ENCODE assay signal across 9 cellular contexts in the genomic region with DNA sequence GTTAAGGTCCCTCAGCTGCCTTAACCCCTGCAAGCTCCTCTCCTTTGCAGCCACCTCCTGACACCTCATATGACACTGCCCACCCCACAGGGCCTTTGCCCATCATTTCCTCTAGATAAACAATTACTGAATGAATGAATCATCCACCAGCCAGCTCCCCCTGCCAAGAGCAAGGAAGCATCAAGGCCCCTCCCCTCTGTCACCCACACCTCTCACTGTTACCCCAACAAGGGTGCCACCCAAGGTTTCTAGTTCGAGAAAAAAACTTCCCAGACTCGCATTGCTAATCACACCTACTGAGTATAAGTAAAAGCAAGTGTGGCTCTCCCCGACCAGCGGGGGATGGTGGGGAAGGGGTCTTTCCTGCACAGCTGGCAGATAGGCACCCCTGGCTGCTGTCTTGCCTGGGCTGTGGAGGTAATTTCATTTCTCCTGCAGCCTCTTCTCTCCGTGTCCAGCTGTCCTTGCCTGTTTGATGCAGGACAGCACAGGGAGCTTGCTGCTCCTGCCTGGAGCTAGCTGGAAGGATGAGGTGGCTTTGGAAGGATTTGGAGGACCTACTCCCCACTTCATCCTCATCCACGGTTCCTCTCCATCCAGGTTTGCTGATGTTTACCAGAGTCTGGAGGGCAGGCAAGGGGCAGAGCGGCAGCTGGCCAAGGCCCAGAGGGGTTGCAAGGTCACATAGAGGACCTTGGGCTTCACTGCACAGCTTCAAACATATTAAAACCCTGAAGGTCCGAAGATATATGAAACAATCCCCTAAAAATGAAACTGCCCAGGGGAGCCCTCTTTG. TPM values are rescaled to one million over a fixed set of nuclear protein-coding genes. Genes with fewer than 3 reads are reported as not detected.
A peak's percentile ranks its signal among the peaks of the same experiment; 100 is the strongest.
DNase-seq lines count a peak whose midpoint lies in the region; ATAC-seq and TF ChIP-seq lines count a peak whose summit lies in the region.
"Had no signal": no experiment of that assay in that cellular context is flagged by ENCODE, and none has a peak within 500 bp of the region (broad histone marks: within the 10 kb centered on the region; RNA-seq: fewer than 3 reads in every experiment).

No MANE protein-coding gene starts in this region.

- CTCF ChIA-PET in WTC11 (lab: Charles Lee), result interaction anchor here (0.9 to 3.3 kb wide), 8 partner anchors 10 to 349 kb away, joined by 3 to 25 read pairs (median 5); partner anchors contain the start of gene EPHX1

- 0 out of 2 replicates have a peak, but pooled peaks cover 6% of the 10 kb centered on the region for H3K36me3 Mint-ChIP-seq in WTC11

- no peak overlapping the region for H3K27ac Mint-ChIP-seq in WTC11

- DNase-seq in HT1080 (ENCODE audit: low read depth) (peak; percentile 67), WTC11 (ENCODE audit: low spot score) (no peak), AG20443 (ENCODE audit: low spot score) (no peak), HPDE6-E6E7 (ENCODE audit: extremely low spot score) (no peak)
- DNase-seq in activated CD4-positive, alpha-beta T cell treated with anti-CD3 and anti-CD28 coated beads, Interleukin-2, amount 50 U/mL, for 24 hours (ENCODE audit: low read depth in 1 of 2, low spot score in 1 of 2), result peak; percentile 19 to 42
- DNase-seq in stimulated activated CD8-positive, alpha-beta memory T cell treated with anti-CD3 and anti-CD28 coated beads, Interleukin-12 subunit alpha, Interleukin-12 subunit beta, amount 100 ng/mL, for 4 hours (ENCODE audit: low read depth), result peak; percentile 59
- DNase-seq: foreskin melanocyte had no signal

- POLR2A ChIA-PET in WTC11 (lab: Charles Lee), result no interaction called here

- TF ChIP-seq CTCF in WTC11 (IDR thresholded peaks at IDR 0.05), result no peak

- no peaks in the 10 kb centered on the region for H3K27me3 Mint-ChIP-seq in WTC11 (ENCODE audit: low read depth)

- H3K4me1 Mint-ChIP-seq in WTC11, result peaks cover 45% of the 10 kb centered on the region

- H3K4me3 Mint-ChIP-seq in WTC11, result no peak overlapping the region

- H3K9me3 Mint-ChIP-seq in WTC11, result peaks cover 13% of the 10 kb centered on the region

- ATAC-seq in esophagus mucosa (peak; percentile 70), WTC11 (no peak), HG03342 (IDR thresholded peaks at IDR 0.05; ENCODE audit: unreplicated experiment) (no peak)

TF ChIP-seq in WTC11, 78 proteins besides CTCF, POLR2A, EP300 and RAD21:
- no peak for TF ChIP-seq ZNF671 (CRISPR knock-in tag; IDR thresholded peaks at IDR 0.05)

RNA-seq across cellular contexts. Expression of gene LBR, which starts 33.1 kb away (rescaled TPM):
- 37.8 and 45.9 TPM in 2 replicates for total RNA-seq in HT1080 (2014; rRNA removed; shearing (Covaris generic))
- 63.9 and 74.8 TPM in 2 replicates for polyA plus RNA-seq in HT1080 (2015; cell fraction: cytosol; rRNA removed)
- 127 and 140 TPM in 2 replicates for polyA plus RNA-seq in HT1080 (2015; cell fraction: nucleus; rRNA removed)
- total RNA-seq in esophagus mucosa (52.6 TPM), WTC11 (2021) (63.8 to 86.0 TPM (median 66.0 TPM) in 3 replicates)

Comparison
In these comparisons a context has a peak if more than half of its experiments do, and no peak if none do; other contexts are left out.
1. DNase-seq: peak in HT1080 (single experiment), activated CD4-positive, alpha-beta T cell treated with anti-CD3 and anti-CD28 coated beads, Interleukin-2, amount 50 U/mL, for 24 hours (2 of 2) and stimulated activated CD8-positive, alpha-beta memory T cell treated with anti-CD3 and anti-CD28 coated beads, Interleukin-12 subunit alpha, Interleukin-12 subunit beta, amount 100 ng/mL, for 4 hours (single experiment); none in WTC11 (single experiment), AG20443 (single experiment) and HPDE6-E6E7 (single experiment).